In the genomic region with DNA sequence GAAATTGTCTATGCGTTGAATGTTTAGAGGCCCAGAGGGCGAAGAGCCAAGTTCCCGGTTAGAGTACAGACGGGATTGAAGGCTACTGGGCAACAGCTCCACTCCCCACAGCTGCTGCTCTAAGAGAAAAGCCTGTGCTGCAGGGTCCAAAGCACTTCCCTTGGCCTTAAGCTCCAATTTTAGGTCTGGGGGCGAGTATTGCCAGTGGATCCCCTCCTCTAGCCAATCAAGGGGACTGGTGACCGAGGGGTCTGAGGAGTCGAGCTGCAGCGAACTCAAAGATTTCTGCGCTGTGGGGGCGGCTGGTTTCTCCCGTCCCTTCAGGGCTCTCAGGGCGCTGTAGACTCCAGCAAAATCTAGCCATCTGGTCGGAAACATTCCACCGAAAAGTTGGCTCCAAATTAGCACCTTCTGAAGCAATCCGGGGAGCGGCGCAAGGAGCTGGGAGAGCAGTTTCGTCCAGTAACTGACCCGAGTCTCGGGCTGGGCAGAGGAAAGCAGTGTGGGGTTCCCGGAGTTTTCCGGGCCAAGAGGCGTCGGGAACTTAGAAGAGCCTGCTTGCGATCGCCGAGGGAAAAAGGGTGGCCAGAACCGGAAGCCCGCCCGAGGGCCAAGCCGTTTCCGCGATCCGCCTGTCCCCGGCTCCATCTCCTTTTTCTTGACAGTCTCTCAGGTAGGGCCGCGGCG, we compare ENCODE assay signal across 8 cellular contexts. TPM values are rescaled to one million over a fixed set of nuclear protein-coding genes. Genes with fewer than 3 reads are reported as not detected.
DNase-seq lines count a peak whose midpoint lies in the region; ATAC-seq and TF ChIP-seq lines count a peak whose summit lies in the region.

No MANE protein-coding gene starts in this region.

- ATAC-seq in GM18907 (IDR thresholded peaks at IDR 0.05; ENCODE audit: unreplicated experiment) (peak; percentile 37), HG03108 (IDR thresholded peaks at IDR 0.05; ENCODE audit: unreplicated experiment) (peak; percentile 17), RWPE2 (ENCODE audit: low read depth) (peak; percentile 33)

- peaks cover 0 to 14% (median 0%) of the 10 kb centered on the region in 3 donors for H3K36me3 Mint-ChIP-seq in immature natural killer cell

- no peaks in the 10 kb centered on the region for H3K9me3 Mint-ChIP-seq in immature natural killer cell

- no peaks in the 10 kb centered on the region for H3K27me3 ChIP-seq in RWPE2 (ENCODE audit: insufficient read depth, poor library complexity, severe bottlenecking)

- peaks cover 16% of the 10 kb centered on the region for H3K4me1 ChIP-seq in RWPE2 (ENCODE audit: insufficient read depth, poor library complexity, severe bottlenecking)

- peak overlapping the region; percentile 92 to 99 (median 99) for H3K4me3 Mint-ChIP-seq in immature natural killer cell

- peaks cover 47 to 61% of the 10 kb centered on the region in 2 donors for H3K4me1 Mint-ChIP-seq in immature natural killer cell

- H3K4me3 ChIP-seq in RWPE2 (ENCODE audit: severe bottlenecking) = peak overlapping the region; percentile 94

- peak overlapping the region; percentile 100 for H3K27ac Mint-ChIP-seq in immature natural killer cell

- peak; percentile 70 for DNase-seq in COLO668 (lab: John Stamatoyannopoulos, UW; ENCODE audit: unreplicated experiment)
- no peak for DNase-seq in RWPE2 (ENCODE audit: low spot score)
- peak; percentile 25 to 51 for DNase-seq in T47D (ENCODE audit: low read depth in 1 of 2, low spot score in 1 of 2)
- peak in 1 of 3 donors; percentile 32 for DNase-seq in immature natural killer cell
- peak in 2 of 3 donors; percentile 21 to 23 for DNase-seq in stimulated activated CD4-positive, alpha-beta T cell treated with anti-CD3 and anti-CD28 coated beads, Interleukin-12 subunit alpha, Interleukin-12 subunit beta, amount 100 ng/mL, for 48 hours (ENCODE audit: low read depth in 2 of 3, low spot score in 1 of 3)
- DNase-seq in NCI-H526 treated with DMSO at 0.1 percent for 48 hours (lab: John Stamatoyannopoulos, UW) = no peak

- H3K27ac ChIP-seq in RWPE2 (ENCODE audit: poor library complexity, severe bottlenecking) = peak overlapping the region; percentile 76

- in situ Hi-C loops in T47D (cut with HindIII; ENCODE audit: low pct_unique_long_range_greater_than_20kb, low sequenced_read_pairs) = no loop called here

- H3K36me3 ChIP-seq in RWPE2 (ENCODE audit: low read depth) = peaks cover 53% of the 10 kb centered on the region

- peaks cover 14 to 15% (median 15%) of the 10 kb centered on the region in 3 donors for H3K27me3 Mint-ChIP-seq in immature natural killer cell (ENCODE audit: low read depth in 3 of 3)

- no peaks in the 10 kb centered on the region for H3K9me3 ChIP-seq in RWPE2 (ENCODE audit: severe bottlenecking)

- no peak for TF ChIP-seq CTCF in RWPE2 (IDR thresholded peaks at IDR 0.05; ENCODE audit: poor library complexity, severe bottlenecking)

RNA-seq across cellular contexts. Expression of gene PPP1R15B, which starts 0.7 kb away (rescaled TPM):
- polyA plus RNA-seq in immature natural killer cell = 10 to 100 TPM; 13.5 to 23.0 (median 17.3) TPM

RNA-seq across cellular contexts. Expression of gene PLEKHA6, which starts 51.2 kb away (rescaled TPM):
- not detected for polyA plus RNA-seq in immature natural killer cell

Comparison
In these comparisons a context has a peak if more than half of its experiments do, and no peak if none do; other contexts are left out.
1. DNase-seq: peak in COLO668 (single experiment), T47D (2 of 2) and stimulated activated CD4-positive, alpha-beta T cell treated with anti-CD3 and anti-CD28 coated beads, Interleukin-12 subunit alpha, Interleukin-12 subunit beta, amount 100 ng/mL, for 48 hours (2 of 3); none in RWPE2 (single experiment) and NCI-H526 treated with DMSO at 0.1 percent for 48 hours (single experiment).
2. Peak in every context shown above with its lines, with median percentiles within 50 percentile points of each other: ATAC-seq.